9 cellular contexts compared by ENCODE assay signal in the genomic region with DNA sequence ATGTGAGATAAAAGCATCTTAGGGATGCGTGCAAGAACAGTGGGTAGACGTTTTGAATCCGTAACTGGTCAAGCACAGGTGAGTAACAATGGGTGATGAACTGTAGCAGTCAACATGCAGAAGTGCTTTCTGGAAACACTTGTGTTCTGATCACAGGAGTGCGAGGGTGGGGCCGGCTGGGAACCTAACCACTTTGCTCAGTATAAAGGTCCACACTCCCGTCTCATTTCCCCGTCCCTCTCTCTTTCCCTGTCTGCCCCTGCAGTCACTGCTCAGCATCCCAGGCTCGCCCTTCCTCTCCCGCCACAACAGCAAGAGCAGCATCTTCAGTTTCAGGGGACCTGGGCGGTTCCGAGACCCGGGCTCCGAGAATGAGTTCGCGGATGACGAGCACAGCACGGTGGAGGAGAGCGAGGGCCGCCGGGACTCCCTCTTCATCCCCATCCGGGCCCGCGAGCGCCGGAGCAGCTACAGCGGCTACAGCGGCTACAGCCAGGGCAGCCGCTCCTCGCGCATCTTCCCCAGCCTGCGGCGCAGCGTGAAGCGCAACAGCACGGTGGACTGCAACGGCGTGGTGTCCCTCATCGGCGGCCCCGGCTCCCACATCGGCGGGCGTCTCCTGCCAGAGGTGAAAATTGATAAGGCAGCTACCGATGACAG.
A peak's percentile ranks its signal among the peaks of the same experiment; 100 is the strongest.
DNase-seq lines count a peak whose midpoint lies in the region; ATAC-seq and TF ChIP-seq lines count a peak whose summit lies in the region.
"Had no signal": no experiment of that assay in that cellular context is flagged by ENCODE, and none has a peak within 500 bp of the region (broad histone marks: within the 10 kb centered on the region; RNA-seq: fewer than 3 reads in every experiment).

No MANE protein-coding gene starts in this region.

- peak; percentile 71 for DNase-seq in AG08396 (ENCODE audit: low spot score)
- peak; percentile 13 to 19 for DNase-seq in activated CD4-positive, alpha-beta T cell treated with anti-CD3 and anti-CD28 coated beads for 4 hours
- DNase-seq in choroid plexus epithelial cell (ENCODE audit: low read depth): peak; percentile 18
- peak; percentile 12 for DNase-seq in mucosa of gallbladder (ENCODE audit: low spot score)
- peak; percentile 58 for DNase-seq in stimulated activated naive CD8-positive, alpha-beta T cell treated with anti-CD3 and anti-CD28 coated beads, Interleukin-15, Interleukin-2, amounts not matched to agents 100 U/mL and 50 U/mL, for 24 hours
- no peak for DNase-seq in T1000 (lab: John Stamatoyannopoulos, UW)

- peak; percentile 94 for ATAC-seq in stimulated activated naive CD8-positive, alpha-beta T cell treated with anti-CD3 and anti-CD28 coated beads, Interleukin-15, Interleukin-2, amounts not matched to agents 100 U/mL and 50 U/mL, for 24 hours
- ATAC-seq in GM18511 (IDR thresholded peaks at IDR 0.05; ENCODE audit: unreplicated experiment) (no peak), HG03159 (IDR thresholded peaks at IDR 0.05; ENCODE audit: unreplicated experiment) (no peak)

- H3K4me3 ChIP-seq in choroid plexus epithelial cell (ENCODE audit: low read depth, low read length): no peak overlapping the region
- H3K4me3 ChIP-seq: SJSA1 had no signal

- peak; percentile 18 for TF ChIP-seq CTCF in choroid plexus epithelial cell (conservative IDR thresholded peaks at IDR 0.05; ENCODE audit: low read depth, low read length)
